18 cellular contexts compared by ENCODE assay signal in the genomic region with DNA sequence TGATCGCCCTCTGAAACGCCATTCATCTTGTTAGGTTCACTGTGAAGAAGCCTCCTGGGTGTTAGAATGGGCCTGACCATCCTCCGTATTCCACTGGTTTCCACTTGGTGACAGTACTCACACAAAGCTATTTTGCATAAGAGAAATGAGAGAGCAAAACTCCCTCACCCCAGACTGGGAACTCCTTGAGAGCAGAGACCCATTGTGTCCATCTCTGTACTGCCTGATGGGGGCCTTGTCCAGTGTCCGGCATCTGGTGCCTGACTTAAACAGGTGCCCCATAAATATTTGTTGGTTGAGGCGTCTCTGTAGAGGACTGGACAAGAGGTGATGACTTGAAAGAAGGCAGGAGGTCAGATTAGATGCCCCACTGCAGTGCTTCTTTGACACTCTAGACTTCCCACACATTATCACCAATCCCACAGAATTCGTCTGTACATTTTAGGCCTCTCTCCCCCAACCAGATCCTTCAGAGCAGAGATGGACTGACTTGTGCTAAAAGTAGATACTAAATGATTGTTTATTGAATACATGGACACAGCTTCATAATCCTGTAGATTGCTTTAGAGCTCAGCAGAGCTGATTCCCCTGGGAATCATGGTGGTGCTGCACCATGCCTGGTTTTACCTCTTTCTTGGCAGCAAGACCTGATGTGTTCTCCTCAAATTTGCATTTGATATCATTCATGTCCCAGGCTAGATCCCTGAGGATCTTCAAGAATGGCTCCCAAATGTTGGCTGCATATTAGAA. TPM values are rescaled to one million over a fixed set of nuclear protein-coding genes. Genes with fewer than 3 reads are reported as not detected.
"Had no signal": no experiment of that assay in that cellular context is flagged by ENCODE, and none has a peak within 500 bp of the region (broad histone marks: within the 10 kb centered on the region; RNA-seq: fewer than 3 reads in every experiment).

No MANE protein-coding gene starts in this region.

- H3K27ac Mint-ChIP-seq: activated naive CD8-positive, alpha-beta T cell treated with anti-CD3 and anti-CD28 coated beads for 36 hours; type B pancreatic cell had no signal

- H3K27me3 Mint-ChIP-seq: activated naive CD8-positive, alpha-beta T cell treated with anti-CD3 and anti-CD28 coated beads for 36 hours; naive thymus-derived CD8-positive, alpha-beta T cell had no signal

- H3K36me3 Mint-ChIP-seq: naive thymus-derived CD8-positive, alpha-beta T cell; type B pancreatic cell had no signal

- ATAC-seq: left colon; naive thymus-derived CD8-positive, alpha-beta T cell had no signal

- H3K4me3 Mint-ChIP-seq: activated naive CD8-positive, alpha-beta T cell treated with anti-CD3 and anti-CD28 coated beads for 36 hours; naive thymus-derived CD8-positive, alpha-beta T cell; type B pancreatic cell had no signal

- H3K9me3 Mint-ChIP-seq: type B pancreatic cell had no signal

- DNase-seq: activated CD4-positive, alpha-beta T cell treated with anti-CD3 and anti-CD28 coated beads, Interleukin-2, amount 50 U/mL, for 4 hours; activated gamma-delta T cell treated with Interleukin-2 at 50 U/mL for 16 hours; activated naive CD8-positive, alpha-beta T cell treated with anti-CD3 and anti-CD28 coated beads for 36 hours; activated T-cell treated with anti-CD3 and anti-CD28 coated beads for 4 hours; foreskin melanocyte; head of caudate nucleus; left colon; naive thymus-derived CD8-positive, alpha-beta T cell; nucleus accumbens; right lobe of liver; stimulated activated CD4-positive, alpha-beta T cell treated with anti-CD3 and anti-CD28 coated beads, Interleukin-1b, Interleukin-23, amount 100 ng/mL, for 48 hours; stimulated activated naive CD4-positive, alpha-beta T cell; T-helper 2 cell had no signal

RNA-seq across cellular contexts. Expression of a gene that starts 22.4 kb away (rescaled TPM):
- total RNA-seq: bronchial epithelial cell, endothelial cell of umbilical vein had no signal
- polyA plus RNA-seq: endothelial cell of umbilical vein; naive thymus-derived CD8-positive, alpha-beta T cell had no signal

RNA-seq across cellular contexts. Expression of a gene that starts 46.2 kb away (rescaled TPM):
- total RNA-seq: ascending aorta, bronchial epithelial cell, chondrocyte, endothelial cell of umbilical vein had no signal
- polyA plus RNA-seq: endothelial cell of umbilical vein had no signal
